In the genomic region with DNA sequence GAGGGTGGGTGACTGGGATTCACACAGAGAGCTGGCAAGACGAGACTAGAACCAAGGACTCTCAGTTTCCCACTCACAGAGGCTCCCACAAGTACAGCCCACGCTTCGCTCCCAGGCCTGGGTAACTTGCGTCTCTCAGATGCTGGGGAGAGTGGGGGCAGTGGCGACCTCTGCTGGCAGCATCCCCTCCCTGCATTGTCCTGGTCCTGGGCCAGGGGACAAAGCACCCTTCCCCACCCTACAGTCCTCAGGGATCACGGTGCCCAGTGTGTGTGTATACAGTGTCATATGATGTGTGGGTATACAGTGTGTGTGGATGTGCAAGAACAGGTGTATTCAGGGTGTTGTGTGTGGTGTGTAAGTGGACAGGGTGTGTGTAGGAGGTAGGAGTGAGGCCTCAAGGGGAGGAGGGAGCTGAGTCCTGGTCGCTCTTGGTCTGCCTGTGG, we compare ENCODE assay signal across 9 cellular contexts. TPM values are rescaled to one million over a fixed set of nuclear protein-coding genes. Genes with fewer than 3 reads are reported as not detected.
DNase-seq lines count a peak whose midpoint lies in the region; ATAC-seq, FAIRE-seq and TF ChIP-seq lines count a peak whose summit lies in the region.
"Had no signal": no experiment of that assay in that cellular context is flagged by ENCODE, and none has a peak within 500 bp of the region (broad histone marks: within the 10 kb centered on the region; RNA-seq: fewer than 3 reads in every experiment).

No MANE protein-coding gene starts in this region.

- H3K4me3 ChIP-seq in WERI-Rb-1 (ENCODE audit: low read depth, low read length) (no peak overlapping the region), bronchial epithelial cell (ENCODE audit: low read depth, low read length) (no peak overlapping the region), kidney (ENCODE audit: low read length in 2 of 2) (no peak overlapping the region)
- H3K4me3 ChIP-seq: skin epidermis had no signal

- H3K27ac Mint-ChIP-seq in CD14-positive monocyte: peak overlapping the region in 4 of 7 donors; percentile 3 to 80 (median 34)

- no peaks in the 10 kb centered on the region for H3K27me3 ChIP-seq in WERI-Rb-1 (ENCODE audit: insufficient read depth, low read depth, severe bottlenecking)
- no peaks in the 10 kb centered on the region for H3K27me3 ChIP-seq in bronchial epithelial cell (ENCODE audit: control insufficient read depth, insufficient read depth, low read length)

- H3K4me3 Mint-ChIP-seq in CD14-positive monocyte: no peak overlapping the region

- intact Hi-C loops in CD14-positive monocyte (cut with micrococcal nuclease) (loop anchor here (2.0 to 5.0 kb wide), 2 partner anchors 29 to 36 kb away; no protein-coding TSS in a partner anchor), kidney (cut with DNase I) (no loop called here)

- peak; percentile 30 for ATAC-seq in HG02678 (IDR thresholded peaks at IDR 0.05; ENCODE audit: unreplicated experiment)
- no peak for ATAC-seq in HG02588 (IDR thresholded peaks at IDR 0.05; ENCODE audit: unreplicated experiment)

- TF ChIP-seq CTCF in CD14-positive monocyte (IDR thresholded peaks at IDR 0.05) (peak; percentile 73), WERI-Rb-1 (IDR thresholded peaks at IDR 0.05; ENCODE audit: low read depth, low read length) (peak; percentile 97), bronchial epithelial cell (IDR thresholded peaks at IDR 0.05; ENCODE audit: insufficient read depth, low read length, severe bottlenecking) (peak; percentile 94), kidney (IDR thresholded peaks at IDR 0.05; ENCODE audit: borderline replicate concordance, extremely low read depth, insufficient read depth) (peak; percentile 73)

- FAIRE-seq in bronchial epithelial cell (lab: Jason Lieb, UNC): no peak
- FAIRE-seq in kidney (lab: Jason Lieb, UNC): no peak

- no peaks in the 10 kb centered on the region for H3K9me3 ChIP-seq in WERI-Rb-1 (ENCODE audit: severe bottlenecking)
- no peaks in the 10 kb centered on the region for H3K9me3 ChIP-seq in kidney (ENCODE audit: control insufficient read depth in 1 of 2, low read length in 2 of 2)

- H3K36me3 Mint-ChIP-seq in CD14-positive monocyte: peaks cover 66 to 86% of the 10 kb centered on the region in 2 donors

- peaks cover 2 to 16% of the 10 kb centered on the region in 2 donors for H3K4me1 ChIP-seq in kidney (ENCODE audit: control insufficient read depth in 1 of 2, insufficient read depth in 1 of 2, low read depth in 1 of 2, low read length in 2 of 2)

- no peak overlapping the region for H3K27ac ChIP-seq in WERI-Rb-1
- no peak overlapping the region for H3K27ac ChIP-seq in kidney (ENCODE audit: low read depth in 2 of 2, low read length in 2 of 2)

- H3K36me3 ChIP-seq in WERI-Rb-1: no peaks in the 10 kb centered on the region; the same call in 1 of the 2 replicates
- peaks cover 41% of the 10 kb centered on the region for H3K36me3 ChIP-seq in bronchial epithelial cell (ENCODE audit: control insufficient read depth, insufficient read depth, low read length)
- peaks cover under 1 to 3% of the 10 kb centered on the region in 2 donors for H3K36me3 ChIP-seq in kidney (ENCODE audit: control insufficient read depth in 1 of 2, insufficient read depth in 2 of 2, low read length in 2 of 2)

- H3K4me1 Mint-ChIP-seq in CD14-positive monocyte: peaks cover 23% of the 10 kb centered on the region

- H3K27me3 Mint-ChIP-seq in CD14-positive monocyte (ENCODE audit: low read depth in 3 of 3): peaks cover 0 to 4% (median 2%) of the 10 kb centered on the region in 3 donors

- DNase-seq in CD14-positive monocyte (ENCODE audit: low spot score) (peak; percentile 64), WERI-Rb-1 (peak; percentile 72), bronchial epithelial cell (ENCODE audit: low read depth) (no peak), kidney (peak; percentile 79), RPMI8226 (no peak)
- DNase-seq in stimulated activated CD4-positive, alpha-beta T cell treated with anti-CD3 and anti-CD28 coated beads, Interleukin-2, amount 100 ng/mL, for 48 hours: peak; percentile 57 to 62

- H3K9me3 Mint-ChIP-seq in CD14-positive monocyte: no peaks in the 10 kb centered on the region

- no peak overlapping the region for H3K9ac ChIP-seq in kidney (ENCODE audit: low read length in 2 of 2)

RNA-seq across cellular contexts. Expression of a gene that starts 12.8 kb away (rescaled TPM):
- polyA plus RNA-seq in CD14-positive monocyte (1 to 10 TPM; 4.4 to 7.4 TPM), kidney (ENCODE audit: insufficient read depth, low read depth, low replicate concordance) (7.4 TPM)
- total RNA-seq in bronchial epithelial cell (121 and 171 TPM in 2 replicates), kidney (7.6 TPM)

RNA-seq across cellular contexts. Expression of a gene that starts 26.0 kb away (rescaled TPM):
- polyA plus RNA-seq in CD14-positive monocyte (1 to 10 TPM; 4.1 to 6.0 TPM), kidney (ENCODE audit: insufficient read depth, low read depth, low replicate concordance) (39.1 TPM)
- total RNA-seq in bronchial epithelial cell (24.2 and 45.7 TPM in 2 replicates), kidney (50.0 TPM)

RNA-seq across cellular contexts. Expression of a gene that starts 35.6 kb away (rescaled TPM):
- polyA plus RNA-seq in CD14-positive monocyte: under 1 TPM; 0.11 to 0.14 TPM
- total RNA-seq in bronchial epithelial cell: 0.26 TPM in 2 replicates
- 3.3 TPM for total RNA-seq in kidney
- polyA plus RNA-seq in kidney (ENCODE audit: insufficient read depth, low read depth, low replicate concordance): 0.52 TPM

Comparison
In these comparisons a context has a peak if more than half of its experiments do, and no peak if none do; other contexts are left out.
1. DNase-seq: peak in CD14-positive monocyte (single experiment), WERI-Rb-1 (single experiment), kidney (single experiment) and stimulated activated CD4-positive, alpha-beta T cell treated with anti-CD3 and anti-CD28 coated beads, Interleukin-2, amount 100 ng/mL, for 48 hours (2 of 2); none in bronchial epithelial cell (single experiment) and RPMI8226 (single experiment).
2. RNA of a gene that starts 12.8 kb away (total RNA-seq): 121 to 171 TPM in bronchial epithelial cell; 7.6 TPM in kidney (single experiment); every median in the first group is over 10 times any median in the second.
3. Peak in every context shown above with its lines, with median percentiles within 50 percentile points of each other: CTCF ChIP-seq.